ENCODE assay signal across 21 cellular contexts in genomic region chr22:37647317-37647716, GRCh38.
"Had no signal": no experiment of that assay in that cellular context is flagged by ENCODE, and none has a peak within 500 bp of the region (broad histone marks: within the 10 kb centered on the region; RNA-seq: fewer than 3 reads in every experiment).

No MANE protein-coding gene starts in this region.

- H3K9me3 ChIP-seq: colonic mucosa, gastrocnemius medialis, prostate gland, right atrium auricular region, thoracic aorta, tibial nerve, upper lobe of left lung had no signal

- ATAC-seq: gastrocnemius medialis; left lobe of liver; natural killer cell treated with Interleukin-12 subunit alpha and Interleukin-12 subunit beta and Interleukin-15 and Interleukin-18, amount 100 ng/mL, for 72 hours; sciatic nerve; stimulated activated naive B cell treated with anti-CD40 and anti-IgM and Interleukin-4, amounts not matched to agents 10 μg/mL and 1 μg/mL and 100 μg/mL, for 72 hours had no signal

- H3K27ac ChIP-seq: colonic mucosa, gastrocnemius medialis, prostate gland, right atrium auricular region, thoracic aorta, tibial nerve, upper lobe of left lung had no signal

- H3K36me3 ChIP-seq: gastrocnemius medialis, prostate gland, right atrium auricular region, thoracic aorta had no signal

- H3K4me3 ChIP-seq: colonic mucosa, gastrocnemius medialis, lung, prostate gland, right atrium auricular region, thoracic aorta, tibial nerve, upper lobe of left lung had no signal

- H3K27me3 ChIP-seq: colonic mucosa, gastrocnemius medialis, right atrium auricular region, tibial nerve, upper lobe of left lung had no signal

- DNase-seq: effector memory CD4-positive, alpha-beta T cell; gastrocnemius medialis; head of caudate nucleus; naive B cell; stimulated activated CD4-positive, alpha-beta T cell treated with anti-CD3 and anti-CD28 coated beads, Interleukin-2, amount 100 ng/mL, for 24 hours; stimulated activated CD4-positive, alpha-beta T cell treated with anti-CD3 and anti-CD28 coated beads, Interleukin-4, amount 100 ng/mL, for 4 hours; stimulated activated naive B cell treated with anti-CD40 and anti-IgM and Interleukin-4, amounts not matched to agents 10 μg/mL and 1 μg/mL and 100 μg/mL, for 72 hours; upper lobe of left lung had no signal

- H3K27me3 Mint-ChIP-seq: dendritic cell treated with granulocyte-macrophage colony-stimulating factor and Interleukin-4, amounts not matched to agents 40 ng/mL and 50 ng/mL, for 4 days; memory B cell; naive B cell; natural killer cell treated with Interleukin-12 subunit alpha and Interleukin-12 subunit beta and Interleukin-15 and Interleukin-18, amount 100 ng/mL, for 72 hours; stimulated activated naive B cell treated with anti-CD40 and anti-IgM and Interleukin-4, amounts not matched to agents 10 μg/mL and 1 μg/mL and 100 μg/mL, for 72 hours; stimulated activated naive CD8-positive, alpha-beta T cell treated with anti-CD3 and anti-CD28 coated beads, Interleukin-15, Interleukin-2, amounts not matched to agents 100 ng/mL and 50 ng/mL, for 24 hours had no signal

- H3K27ac Mint-ChIP-seq: dendritic cell treated with granulocyte-macrophage colony-stimulating factor and Interleukin-4, amounts not matched to agents 40 ng/mL and 50 ng/mL, for 4 days; memory B cell; naive B cell; natural killer cell treated with Interleukin-12 subunit alpha and Interleukin-12 subunit beta and Interleukin-15 and Interleukin-18, amount 100 ng/mL, for 72 hours; stimulated activated naive CD8-positive, alpha-beta T cell treated with anti-CD3 and anti-CD28 coated beads, Interleukin-15, Interleukin-2, amounts not matched to agents 100 ng/mL and 50 ng/mL, for 24 hours had no signal

- H3K36me3 Mint-ChIP-seq: naive B cell had no signal

- H3K4me3 Mint-ChIP-seq: dendritic cell treated with granulocyte-macrophage colony-stimulating factor and Interleukin-4, amounts not matched to agents 40 ng/mL and 50 ng/mL, for 4 days; memory B cell; naive B cell; natural killer cell treated with Interleukin-12 subunit alpha and Interleukin-12 subunit beta and Interleukin-15 and Interleukin-18, amount 100 ng/mL, for 72 hours; neural crest cell; stimulated activated naive B cell treated with anti-CD40 and anti-IgM and Interleukin-4, amounts not matched to agents 10 μg/mL and 1 μg/mL and 100 μg/mL, for 72 hours; stimulated activated naive CD8-positive, alpha-beta T cell treated with anti-CD3 and anti-CD28 coated beads, Interleukin-15, Interleukin-2, amounts not matched to agents 100 ng/mL and 50 ng/mL, for 24 hours had no signal

- H3K4me1 ChIP-seq: prostate gland had no signal

- H3K9me3 Mint-ChIP-seq: dendritic cell treated with granulocyte-macrophage colony-stimulating factor and Interleukin-4, amounts not matched to agents 40 ng/mL and 50 ng/mL, for 4 days; memory B cell; naive B cell; natural killer cell treated with Interleukin-12 subunit alpha and Interleukin-12 subunit beta and Interleukin-15 and Interleukin-18, amount 100 ng/mL, for 72 hours; neural crest cell; stimulated activated naive B cell treated with anti-CD40 and anti-IgM and Interleukin-4, amounts not matched to agents 10 μg/mL and 1 μg/mL and 100 μg/mL, for 72 hours; stimulated activated naive CD8-positive, alpha-beta T cell treated with anti-CD3 and anti-CD28 coated beads, Interleukin-15, Interleukin-2, amounts not matched to agents 100 ng/mL and 50 ng/mL, for 24 hours had no signal
